1 cellular context compared by ENCODE assay signal in genomic region chr3:25782938-25783660, GRCh38.
TF ChIP-seq lines count a peak whose summit lies in the region.

Gene NGLY1, minus strand, starts transcription at chr3:25783443. Its CDS starts 53 bp downstream, at chr3:25783390.

TF ChIP-seq in GM12878, 131 proteins besides CTCF, POLR2A, EP300 and RAD21 (continued from another document and continues in another):
- TF ChIP-seq E2F4 (IDR thresholded peaks at IDR 0.05; ENCODE audit: low read depth, low read length), result no peak
- no peak for TF ChIP-seq BCLAF1 (IDR thresholded peaks at IDR 0.05)
- TF ChIP-seq PBX3 (IDR thresholded peaks at IDR 0.05; ENCODE audit: insufficient replicate concordance, low read depth, low read length), result no peak
- TF ChIP-seq ZNF687 (IDR thresholded peaks at IDR 0.05), result no peak
- no peak for TF ChIP-seq CBFB (IDR thresholded peaks at IDR 0.05; ENCODE audit: low read depth)
- no peak for TF ChIP-seq ZNF207 (IDR thresholded peaks at IDR 0.05; ENCODE audit: borderline replicate concordance)
- peak; percentile 21; the same call in 1 of the 2 replicates for TF ChIP-seq NRF1 (conservative IDR thresholded peaks at IDR 0.05; ENCODE audit: low read depth, low read length)
- TF ChIP-seq DPF2 (IDR thresholded peaks at IDR 0.05), result peak; percentile 65
- no peak for TF ChIP-seq SUZ12 (IDR thresholded peaks at IDR 0.05; ENCODE audit: unreplicated experiment)
- peak; percentile 86 for TF ChIP-seq TAF1 (IDR thresholded peaks at IDR 0.05; ENCODE audit: borderline replicate concordance, low read depth, low read length)
- peak; percentile 50; the same call in 1 of the 2 replicates for TF ChIP-seq BACH1 (IDR thresholded peaks at IDR 0.05; ENCODE audit: borderline replicate concordance)
- TF ChIP-seq SKIL (IDR thresholded peaks at IDR 0.05; ENCODE audit: low read depth, poor library complexity, severe bottlenecking), result no peak
- no peak for TF ChIP-seq TARDBP (IDR thresholded peaks at IDR 0.05; ENCODE audit: borderline replicate concordance)
- TF ChIP-seq ZBTB4 (CRISPR knock-in tag; IDR thresholded peaks at IDR 0.05), result no peak
- no peak for TF ChIP-seq USF1 (IDR thresholded peaks at IDR 0.05; ENCODE audit: borderline replicate concordance, extremely low read length, insufficient read depth, low read depth, low read length)
- no peak for TF ChIP-seq IRF4 (IDR thresholded peaks at IDR 0.05; ENCODE audit: low read depth, low read length)
- no peak for TF ChIP-seq ZBTB33 (IDR thresholded peaks at IDR 0.05)
- no peak for TF ChIP-seq FOS (IDR thresholded peaks at IDR 0.05; ENCODE audit: borderline replicate concordance, extremely low read depth, insufficient read length)
- no peak for TF ChIP-seq ZSCAN29 (IDR thresholded peaks at IDR 0.05)
- no peak for TF ChIP-seq BMI1 (IDR thresholded peaks at IDR 0.05; ENCODE audit: borderline replicate concordance)
- no peak for TF ChIP-seq FOXM1 (IDR thresholded peaks at IDR 0.05; ENCODE audit: low read depth, low read length)
- no peak for TF ChIP-seq ZZZ3 (IDR thresholded peaks at IDR 0.05; ENCODE audit: control insufficient read depth, insufficient read length, low read depth)
- TF ChIP-seq REST (IDR thresholded peaks at IDR 0.05; ENCODE audit: low read depth, low read length), result no peak
- TF ChIP-seq SMAD1 (IDR thresholded peaks at IDR 0.05; ENCODE audit: low read depth, partially characterized antibody), result no peak
- peak; percentile 91 for TF ChIP-seq YY1 (IDR thresholded peaks at IDR 0.05; ENCODE audit: low read depth, low read length)
- no peak for TF ChIP-seq SP1 (IDR thresholded peaks at IDR 0.05; ENCODE audit: low read depth, low read length)
- TF ChIP-seq YBX1 (IDR thresholded peaks at IDR 0.05), result no peak
- peak; percentile 4; the same call in 1 of the 2 replicates for TF ChIP-seq RUNX3 (IDR thresholded peaks at IDR 0.05; ENCODE audit: low read length)
- TF ChIP-seq CHD1 (IDR thresholded peaks at IDR 0.05; ENCODE audit: low read depth, low read length), result no peak
- no peak for TF ChIP-seq ZNF384 (IDR thresholded peaks at IDR 0.05; ENCODE audit: borderline replicate concordance, low read depth, low read length)
- TF ChIP-seq JUND (IDR thresholded peaks at IDR 0.05; ENCODE audit: low read depth, low read length), result no peak
- no peak for TF ChIP-seq ETV6 (conservative IDR thresholded peaks at IDR 0.05 in 1 of 2, IDR thresholded peaks at IDR 0.05 in 1 of 2; ENCODE audit: borderline replicate concordance in 1 of 2, low read depth in 1 of 2)
- TF ChIP-seq SUPT20H (IDR thresholded peaks at IDR 0.05; ENCODE audit: borderline replicate concordance, control insufficient read depth, low read depth, low read length), result no peak
- no peak for TF ChIP-seq ATF3 (IDR thresholded peaks at IDR 0.05; ENCODE audit: borderline replicate concordance, extremely low read depth, low read depth, low read length)
- TF ChIP-seq MYC (IDR thresholded peaks at IDR 0.05; ENCODE audit: insufficient read depth, insufficient read length, insufficient replicate concordance, low read length, severe bottlenecking), result peak; percentile 30
